ENCODE assay signal across 18 cellular contexts in genomic region chr6:75481936-75482593, GRCh38. TPM values are rescaled to one million over a fixed set of nuclear protein-coding genes. Genes with fewer than 3 reads are reported as not detected.
DNase-seq lines count a peak whose midpoint lies in the region; ATAC-seq and TF ChIP-seq lines count a peak whose summit lies in the region.
"Had no signal": no experiment of that assay in that cellular context is flagged by ENCODE, and none has a peak within 500 bp of the region (broad histone marks: within the 10 kb centered on the region; RNA-seq: fewer than 3 reads in every experiment).

No MANE protein-coding gene starts in this region.

- no peaks in the 10 kb centered on the region for H3K27me3 ChIP-seq in psoas muscle (ENCODE audit: insufficient read depth in 3 of 3, low read length in 2 of 3)
- no peaks in the 10 kb centered on the region for H3K27me3 ChIP-seq in dorsolateral prefrontal cortex

- peaks cover 90% of the 10 kb centered on the region for H3K4me1 ChIP-seq in psoas muscle

- peaks cover 0 to 4% (median 1%) of the 10 kb centered on the region in 3 donors for H3K27me3 Mint-ChIP-seq in CD14-positive monocyte (ENCODE audit: low read depth in 3 of 3)

- no peak overlapping the region for H3K27ac Mint-ChIP-seq in CD14-positive monocyte
- H3K27ac Mint-ChIP-seq: activated CD8-positive, alpha-beta T cell treated with anti-CD3 and anti-CD28 coated beads for 36 hours; activated T-helper 1 cell treated with anti-CD3 and anti-CD28 coated beads, Interleukin-12 subunit alpha, Interleukin-12 subunit beta, Interleukin-2, Interleukin-4 antibody, amounts not matched to agents 30 ng/mL and 10 ng/mL and 1 ng/mL, durations not matched to agents 14 hours and 24 hours and 36 hours; CD8-positive, alpha-beta memory T cell; stimulated activated naive CD8-positive, alpha-beta T cell treated with anti-CD3 and anti-CD28 coated beads, Interleukin-15, amount 100 ng/mL, for 72 hours had no signal

- ATAC-seq in Right ventricle myocardium inferior, result peak; percentile 77
- ATAC-seq in psoas muscle, result peak; percentile 44 to 68 (median 54)
- ATAC-seq: activated CD8-positive, alpha-beta T cell treated with anti-CD3 and anti-CD28 coated beads for 36 hours; stimulated activated naive CD8-positive, alpha-beta T cell treated with anti-CD3 and anti-CD28 coated beads, Interleukin-15, amount 100 ng/mL, for 72 hours had no signal

- intact Hi-C loops in Right ventricle myocardium inferior (cut with DNase I), result no loop called here
- intact Hi-C loops in cardiac septum (cut with DNase I), result no loop called here
- intact Hi-C loops in psoas muscle (cut with DNase I), result loop anchor here in 1 of 2 donors (5.0 kb wide), 1 partner anchor 35 kb away; no protein-coding TSS in a partner anchor
- intact Hi-C loops in CD14-positive monocyte (cut with micrococcal nuclease), result no loop called here
- intact Hi-C loops in dorsolateral prefrontal cortex (cut with DNase I), result no loop called here

- H3K4me3 ChIP-seq in fibroblast of mammary gland (ENCODE audit: control insufficient read depth, low read depth, low read length) (no peak overlapping the region), psoas muscle (peak overlapping the region; percentile 3), dorsolateral prefrontal cortex (no peak overlapping the region)
- H3K4me3 ChIP-seq: A549 had no signal

- no peaks in the 10 kb centered on the region for H3K36me3 Mint-ChIP-seq in CD14-positive monocyte
- H3K36me3 Mint-ChIP-seq: CD8-positive, alpha-beta memory T cell; mesothelial cell of epicardium had no signal

- DNase-seq in Right ventricle myocardium inferior (ENCODE audit: missing footprints) (no peak), cardiac septum (ENCODE audit: low spot score) (no peak), fibroblast of mammary gland (ENCODE audit: low read depth) (peak; percentile 94), psoas muscle (no peak), CD14-positive monocyte (ENCODE audit: low spot score) (no peak), SHP77 (lab: John Stamatoyannopoulos, UW) (no peak), dorsolateral prefrontal cortex (no peak)
- DNase-seq in activated effector memory CD4-positive, alpha-beta T cell treated with anti-CD3 and anti-CD28 coated beads, Interleukin-2, amount 50 U/mL, for 16 hours, result no peak
- DNase-seq: activated CD8-positive, alpha-beta T cell treated with anti-CD3 and anti-CD28 coated beads for 36 hours; CD8-positive, alpha-beta memory T cell; effector CD4-positive, alpha-beta T cell; NCI-H146; stimulated activated CD4-positive, alpha-beta T cell treated with anti-CD3 and anti-CD28 coated beads, Interleukin-12 subunit alpha, Interleukin-12 subunit beta, amount 100 ng/mL, for 4 hours; stimulated activated naive CD8-positive, alpha-beta T cell treated with anti-CD3 and anti-CD28 coated beads, Interleukin-15, amount 100 ng/mL, for 72 hours had no signal

- no peaks in the 10 kb centered on the region for H3K4me1 Mint-ChIP-seq in CD14-positive monocyte
- H3K4me1 Mint-ChIP-seq: CD8-positive, alpha-beta memory T cell; stimulated activated naive CD8-positive, alpha-beta T cell treated with anti-CD3 and anti-CD28 coated beads, Interleukin-15, amount 100 ng/mL, for 72 hours had no signal

- H3K9me3 Mint-ChIP-seq in CD14-positive monocyte, result peaks cover 0 to 3% (median 0%) of the 10 kb centered on the region in 7 donors
- H3K9me3 Mint-ChIP-seq: activated CD8-positive, alpha-beta T cell treated with anti-CD3 and anti-CD28 coated beads for 36 hours; activated T-helper 1 cell treated with anti-CD3 and anti-CD28 coated beads, Interleukin-12 subunit alpha, Interleukin-12 subunit beta, Interleukin-2, Interleukin-4 antibody, amounts not matched to agents 30 ng/mL and 10 ng/mL and 1 ng/mL, durations not matched to agents 14 hours and 24 hours and 36 hours; CD8-positive, alpha-beta memory T cell; mesothelial cell of epicardium; stimulated activated naive CD8-positive, alpha-beta T cell treated with anti-CD3 and anti-CD28 coated beads, Interleukin-15, amount 100 ng/mL, for 72 hours had no signal

- 35 to 42% (median 37%) methylated on average over 4 of the region's 4 CpGs for WGBS in psoas muscle, 3 donors

- H3K4me3 Mint-ChIP-seq in CD14-positive monocyte, result no peak overlapping the region
- H3K4me3 Mint-ChIP-seq: activated CD8-positive, alpha-beta T cell treated with anti-CD3 and anti-CD28 coated beads for 36 hours; activated T-helper 1 cell treated with anti-CD3 and anti-CD28 coated beads, Interleukin-12 subunit alpha, Interleukin-12 subunit beta, Interleukin-2, Interleukin-4 antibody, amounts not matched to agents 30 ng/mL and 10 ng/mL and 1 ng/mL, durations not matched to agents 14 hours and 24 hours and 36 hours; CD8-positive, alpha-beta memory T cell; mesothelial cell of epicardium; stimulated activated naive CD8-positive, alpha-beta T cell treated with anti-CD3 and anti-CD28 coated beads, Interleukin-15, amount 100 ng/mL, for 72 hours had no signal

- H3K36me3 ChIP-seq in psoas muscle (ENCODE audit: insufficient read depth in 1 of 2, low read depth in 1 of 2), result no peaks in the 10 kb centered on the region

- TF ChIP-seq CTCF in fibroblast of mammary gland (conservative IDR thresholded peaks at IDR 0.05; ENCODE audit: control insufficient read depth, insufficient read depth, low read depth, low read length) (no peak), psoas muscle (IDR thresholded peaks at IDR 0.05) (no peak), CD14-positive monocyte (IDR thresholded peaks at IDR 0.05) (no peak), dorsolateral prefrontal cortex (IDR thresholded peaks at IDR 0.05 in 54 of 56, conservative IDR thresholded peaks at IDR 0.05 in 2 of 56; ENCODE audit: low read depth in 1 of 56, partially characterized antibody in 56 of 56) (no peak)

- H3K9me3 ChIP-seq in psoas muscle, result no peaks in the 10 kb centered on the region
- H3K9me3 ChIP-seq: A549 had no signal

- peak overlapping the region; percentile 74 for H3K27ac ChIP-seq in psoas muscle
- no peak overlapping the region for H3K27ac ChIP-seq in dorsolateral prefrontal cortex

RNA-seq across cellular contexts. Expression of gene FILIP1, which starts 11.5 kb away (rescaled TPM):
- total RNA-seq in Right ventricle myocardium inferior (149 TPM), cardiac septum (183 TPM), psoas muscle (100 to 1,000 TPM in 1 of 4 donors, 10 to 100 TPM in 3; 71.5 to 129 (median 87.1) TPM), dorsolateral prefrontal cortex (10 to 100 TPM in 2 of 120 experiments, 1 to 10 TPM in 118; 1.6 to 12.2 (median 5.0) TPM)
- polyA plus RNA-seq in psoas muscle (10 to 100 TPM in 2 of 3 donors, 1 to 10 TPM in 1; 2.8 to 32.4 (median 20.1) TPM), CD14-positive monocyte (not detected)
- total RNA-seq: activated T-helper 1 cell treated with anti-CD3 and anti-CD28 coated beads, Interleukin-12 subunit alpha, Interleukin-12 subunit beta, Interleukin-2, Interleukin-4 antibody, amounts not matched to agents 30 ng/mL and 10 ng/mL and 1 ng/mL, durations not matched to agents 14 hours and 24 hours and 36 hours; CD8-positive, alpha-beta memory T cell; NCI-H460 had no signal
- polyA plus RNA-seq: CD8-positive, alpha-beta memory T cell had no signal

Comparison
In these comparisons a context has a peak if more than half of its experiments do, and no peak if none do; other contexts are left out.
1. RNA of gene FILIP1, which starts 11.5 kb away (total RNA-seq): 183 TPM in cardiac septum (single experiment), 149 TPM in Right ventricle myocardium inferior (single experiment) and 71.5 to 129 TPM in psoas muscle; 1.6 to 12.2 TPM in dorsolateral prefrontal cortex; every median in the first group is over 4 times any median in the second.